8 cellular contexts compared by ENCODE assay signal in the genomic region with DNA sequence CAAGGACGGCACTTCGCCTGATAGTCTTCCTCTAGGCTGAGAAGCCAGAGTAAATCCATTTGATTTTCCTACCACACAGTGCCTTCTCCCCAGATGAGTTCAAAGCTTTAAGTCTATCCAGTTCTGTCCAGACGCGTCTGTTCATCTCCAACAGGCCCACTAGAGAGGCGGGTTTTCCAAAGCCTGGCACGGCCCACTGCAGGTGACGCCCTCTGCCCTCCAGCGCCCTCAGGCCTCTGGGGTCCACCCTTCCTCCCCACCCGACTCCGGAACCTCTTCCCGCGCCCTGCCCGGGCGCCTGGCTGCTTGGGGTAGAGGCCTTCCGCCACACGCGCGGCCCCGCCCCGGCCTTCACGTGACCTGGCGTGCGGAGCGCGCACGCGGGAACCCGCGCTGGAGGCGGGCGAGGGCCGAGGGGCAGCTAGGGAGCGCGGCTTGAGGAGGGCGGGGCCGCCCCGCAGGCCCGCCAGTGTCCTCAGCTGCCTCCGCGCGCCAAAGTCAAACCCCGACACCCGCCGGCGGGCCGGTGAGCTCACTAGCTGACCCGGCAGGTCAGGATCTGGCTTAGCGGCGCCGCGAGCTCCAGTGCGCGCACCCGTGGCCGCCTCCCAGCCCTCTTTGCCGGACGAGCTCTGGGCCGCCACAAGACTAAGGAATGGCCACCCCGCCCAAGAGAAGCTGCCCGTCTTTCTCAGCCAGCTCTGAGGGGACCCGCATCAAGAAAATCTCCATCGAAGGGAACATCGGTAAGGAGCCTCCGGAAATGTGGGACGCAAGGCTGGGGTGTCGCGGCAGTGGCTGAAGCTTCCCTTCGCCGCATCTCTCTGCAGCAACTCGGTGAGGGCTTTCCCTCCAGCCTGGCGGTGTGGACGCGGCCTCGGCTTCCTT. TPM values are rescaled to one million over a fixed set of nuclear protein-coding genes. Genes with fewer than 3 reads are reported as not detected.
DNase-seq lines count a peak whose midpoint lies in the region; ATAC-seq and TF ChIP-seq lines count a peak whose summit lies in the region.

A gene (plus strand): TSS at position 469 of the 888 bp plus-strand sequence. CDS start 187 bp downstream, at position 656.

- H3K27ac ChIP-seq in DOHH2 (ENCODE audit: low read depth, low read length) (peak within 1 kb of the TSS; percentile 97), KOPT-K1 (ENCODE audit: low read depth, low read length, poor library complexity, severe bottlenecking) (peak within 1 kb of the TSS; percentile 96)

- H3K36me3 Mint-ChIP-seq in naive thymus-derived CD8-positive, alpha-beta T cell: peaks cover 0 to 6% (median 0%) of the 10 kb centered on the region in 3 donors
- peaks cover 10% of the 10 kb centered on the region in 2 donors for H3K36me3 Mint-ChIP-seq in stimulated activated naive B cell treated with anti-CD40 and anti-IgM and Interleukin-4, amounts not matched to agents 10 μg/mL and 1 μg/mL and 100 μg/mL, for 72 hours

- peaks cover 49% of the 10 kb centered on the region for H3K36me3 ChIP-seq in DOHH2 (ENCODE audit: control insufficient read depth, low read length)
- H3K36me3 ChIP-seq in KOPT-K1 (ENCODE audit: insufficient read depth, low read length): peaks cover 21% of the 10 kb centered on the region

- DNase-seq in RKO (ENCODE audit: low spot score): peak; percentile 93
- peak; percentile 64 to 82 for DNase-seq in activated T-helper 1 cell treated with anti-CD3 and anti-CD28 coated beads, Interleukin-2, amount 50 U/mL, for 16 hours (ENCODE audit: low read depth in 1 of 2, low spot score in 1 of 2)
- DNase-seq in fibroblast of mammary gland (ENCODE audit: low read depth): peak; percentile 87
- DNase-seq in naive thymus-derived CD8-positive, alpha-beta T cell: peak; percentile 71 to 86 (median 82)
- DNase-seq in stimulated activated naive B cell treated with anti-CD40 and anti-IgM and Interleukin-4, amounts not matched to agents 10 μg/mL and 1 μg/mL and 100 μg/mL, for 72 hours: peak; percentile 90

- peak; percentile 89 for ATAC-seq in GM21825 (IDR thresholded peaks at IDR 0.05; ENCODE audit: unreplicated experiment)
- ATAC-seq in naive thymus-derived CD8-positive, alpha-beta T cell: peak; percentile 82 to 85
- ATAC-seq in stimulated activated naive B cell treated with anti-CD40 and anti-IgM and Interleukin-4, amounts not matched to agents 10 μg/mL and 1 μg/mL and 100 μg/mL, for 72 hours (replicated peaks): peak; percentile 87 to 89

- POLR2A ChIA-PET in naive thymus-derived CD8-positive, alpha-beta T cell (lab: Charles Lee): interaction anchor here (0.6 to 7.6 kb wide), 11 partner anchors 8 to 290 kb away, joined by 3 to 84 read pairs (median 3); a partner anchor contains a TSS

- H3K9me3 ChIP-seq in DOHH2 (ENCODE audit: control insufficient read depth, insufficient read depth, low read length) (no peaks in the 10 kb centered on the region), KOPT-K1 (ENCODE audit: insufficient read depth, low read length, poor library complexity, severe bottlenecking) (peaks cover 2% of the 10 kb centered on the region)

- peak within 1 kb of the TSS; percentile 65 for H3K4me2 ChIP-seq in DOHH2 (ENCODE audit: low read length)

- H3K4me1 ChIP-seq in DOHH2 (ENCODE audit: control insufficient read depth, low read length): peaks cover 45% of the 10 kb centered on the region

- no peaks in the 10 kb centered on the region for H3K27me3 Mint-ChIP-seq in naive thymus-derived CD8-positive, alpha-beta T cell
- H3K27me3 Mint-ChIP-seq in stimulated activated naive B cell treated with anti-CD40 and anti-IgM and Interleukin-4, amounts not matched to agents 10 μg/mL and 1 μg/mL and 100 μg/mL, for 72 hours: no peaks in the 10 kb centered on the region

- peaks cover 11% of the 10 kb centered on the region for H4K20me1 ChIP-seq in DOHH2 (ENCODE audit: control insufficient read depth, insufficient read depth, low read depth, low read length)

- H3K4me3 ChIP-seq in DOHH2 (ENCODE audit: low read length): peak within 1 kb of the TSS; percentile 90
- peak within 1 kb of the TSS; percentile 93 for H3K4me3 ChIP-seq in fibroblast of mammary gland (ENCODE audit: control insufficient read depth, low read depth, low read length)

- peak within 1 kb of the TSS; percentile 90 to 98 (median 94) for H3K4me3 Mint-ChIP-seq in naive thymus-derived CD8-positive, alpha-beta T cell
- H3K4me3 Mint-ChIP-seq in stimulated activated naive B cell treated with anti-CD40 and anti-IgM and Interleukin-4, amounts not matched to agents 10 μg/mL and 1 μg/mL and 100 μg/mL, for 72 hours: peak within 1 kb of the TSS; percentile 91 to 95

- peaks cover 22 to 48% (median 44%) of the 10 kb centered on the region in 4 donors for H3K4me1 Mint-ChIP-seq in naive thymus-derived CD8-positive, alpha-beta T cell
- peaks cover 29 to 49% of the 10 kb centered on the region in 2 donors for H3K4me1 Mint-ChIP-seq in stimulated activated naive B cell treated with anti-CD40 and anti-IgM and Interleukin-4, amounts not matched to agents 10 μg/mL and 1 μg/mL and 100 μg/mL, for 72 hours

- H3K27me3 ChIP-seq in DOHH2 (ENCODE audit: control insufficient read depth, low read length): no peaks in the 10 kb centered on the region

- H3K79me2 ChIP-seq in DOHH2 (ENCODE audit: control insufficient read depth, low read length): peaks cover 65% of the 10 kb centered on the region

- H3K27ac Mint-ChIP-seq in naive thymus-derived CD8-positive, alpha-beta T cell: peak within 1 kb of the TSS; percentile 89 to 99 (median 94)
- peak within 1 kb of the TSS; percentile 92 for H3K27ac Mint-ChIP-seq in stimulated activated naive B cell treated with anti-CD40 and anti-IgM and Interleukin-4, amounts not matched to agents 10 μg/mL and 1 μg/mL and 100 μg/mL, for 72 hours

- H3F3A ChIP-seq in DOHH2 (ENCODE audit: control insufficient read depth, insufficient read depth): peaks cover 29% of the 10 kb centered on the region

- no peaks in the 10 kb centered on the region for H3K9me2 ChIP-seq in DOHH2 (replicated peaks; ENCODE audit: control insufficient read depth, low read length)

- no peaks in the 10 kb centered on the region for H3K9me3 Mint-ChIP-seq in naive thymus-derived CD8-positive, alpha-beta T cell
- no peaks in the 10 kb centered on the region for H3K9me3 Mint-ChIP-seq in stimulated activated naive B cell treated with anti-CD40 and anti-IgM and Interleukin-4, amounts not matched to agents 10 μg/mL and 1 μg/mL and 100 μg/mL, for 72 hours

- TF ChIP-seq CTCF in DOHH2 (IDR thresholded peaks at IDR 0.05; ENCODE audit: low read depth, low read length, poor library complexity, severe bottlenecking): no peak
- TF ChIP-seq CTCF in fibroblast of mammary gland (conservative IDR thresholded peaks at IDR 0.05; ENCODE audit: control insufficient read depth, insufficient read depth, low read depth, low read length): no peak

RNA-seq across cellular contexts. Expression of the gene that starts here (rescaled TPM):
- total RNA-seq in naive thymus-derived CD8-positive, alpha-beta T cell: 10 to 100 TPM; 61.9 to 65.4 TPM
- 100 to 1,000 TPM in 1 of 3 donors, 10 to 100 TPM in 2; 83.8 to 100 (median 93.1) TPM for polyA plus RNA-seq in naive thymus-derived CD8-positive, alpha-beta T cell

Comparison
In these comparisons a context has a peak if more than half of its experiments do, and no peak if none do; other contexts are left out.
1. Peak in every context shown above with its lines: DNase-seq, ATAC-seq, H3K4me3 ChIP-seq and H3K27ac ChIP-seq.